In the genomic region with DNA sequence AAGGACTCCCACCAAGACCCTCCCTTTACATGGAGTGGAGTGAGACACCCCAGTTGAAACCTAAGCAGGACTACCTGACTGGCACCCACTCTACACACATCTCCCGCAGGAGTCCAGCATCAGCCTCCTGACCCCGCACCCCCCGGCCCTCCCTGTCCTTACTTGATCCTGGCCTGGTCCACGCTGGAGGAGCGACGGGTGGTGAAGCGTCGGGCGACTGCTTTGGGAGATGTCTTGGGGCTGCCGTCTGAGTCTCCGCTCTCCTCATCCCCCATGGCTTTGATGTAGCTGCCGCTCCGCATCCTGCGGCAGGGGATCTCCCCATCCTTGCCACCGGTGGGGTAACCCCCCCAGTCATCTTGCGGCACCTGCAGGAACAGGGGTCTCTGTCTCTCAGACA, we compare ENCODE assay signal across 26 cellular contexts.
"Had no signal": no experiment of that assay in that cellular context is flagged by ENCODE, and none has a peak within 500 bp of the region (broad histone marks: within the 10 kb centered on the region; RNA-seq: fewer than 3 reads in every experiment).

No MANE protein-coding gene starts in this region.

- H3K4me3 ChIP-seq: left lung, lower lobe of right lung, pancreas, prostate gland, skin epidermis, stomach, thoracic aorta, tibial artery, upper lobe of right lung had no signal

- H3K36me3 ChIP-seq: left lung, lower lobe of right lung, pancreas, prostate gland, stomach, thoracic aorta, tibial artery, upper lobe of right lung had no signal

- H3K36me3 Mint-ChIP-seq: naive thymus-derived CD8-positive, alpha-beta T cell had no signal

- H3K27ac ChIP-seq: left lung, lower lobe of right lung, pancreas, prostate gland, skin epidermis, stomach, thoracic aorta, tibial artery, upper lobe of right lung had no signal

- H3K9me3 Mint-ChIP-seq: naive thymus-derived CD8-positive, alpha-beta T cell; nephron; neural crest cell; stimulated activated naive B cell treated with anti-CD40 and anti-IgM and Interleukin-4, amounts not matched to agents 10 μg/mL and 1 μg/mL and 100 μg/mL, for 72 hours had no signal

- H3K9me3 ChIP-seq: left lung, lower lobe of right lung, pancreas, prostate gland, stomach, thoracic aorta, tibial artery, upper lobe of right lung had no signal

- H3K27ac Mint-ChIP-seq: naive thymus-derived CD8-positive, alpha-beta T cell; nephron; stimulated activated naive B cell treated with anti-CD40 and anti-IgM and Interleukin-4, amounts not matched to agents 10 μg/mL and 1 μg/mL and 100 μg/mL, for 72 hours had no signal

- H3K4me3 Mint-ChIP-seq: naive thymus-derived CD8-positive, alpha-beta T cell; nephron; neural crest cell; stimulated activated naive B cell treated with anti-CD40 and anti-IgM and Interleukin-4, amounts not matched to agents 10 μg/mL and 1 μg/mL and 100 μg/mL, for 72 hours had no signal

- DNase-seq: kidney; left colon; left lung; lower lobe of right lung; mammary epithelial cell; mesenchymal stem cell; naive thymus-derived CD8-positive, alpha-beta T cell; pancreas; posterior cingulate gyrus; retina; right cardiac atrium; stimulated activated CD4-positive, alpha-beta T cell treated with anti-CD3 and anti-CD28 coated beads, Interleukin-12 subunit alpha, Interleukin-12 subunit beta, amount 100 ng/mL, for 4 hours; stimulated activated CD4-positive, alpha-beta T cell treated with anti-CD3 and anti-CD28 coated beads, Interleukin-15, amount 100 ng/mL, for 24 hours; stimulated activated CD4-positive, alpha-beta T cell treated with anti-CD3 and anti-CD28 coated beads, Interleukin-2, amount 100 ng/mL, for 24 hours; stimulated activated CD4-positive, alpha-beta T cell treated with anti-CD3 and anti-CD28 coated beads, Interleukin-4, amount 100 ng/mL, for 1 hour; stimulated activated naive B cell treated with anti-CD40 and anti-IgM and Interleukin-4, amounts not matched to agents 10 μg/mL and 1 μg/mL and 100 μg/mL, for 72 hours; stimulated activated naive CD8-positive, alpha-beta T cell treated with anti-CD3 and anti-CD28 coated beads, Interleukin-15, Interleukin-2, amounts not matched to agents 100 U/mL and 50 U/mL, for 24 hours; stomach; tibial artery; trophoblast cell; upper lobe of right lung had no signal

- H3K4me1 Mint-ChIP-seq: neural crest cell had no signal

- H3K4me1 ChIP-seq: left lung, lower lobe of right lung, pancreas, prostate gland, stomach, upper lobe of right lung had no signal

- H3K27me3 ChIP-seq: pancreas had no signal

- H3K27me3 Mint-ChIP-seq: stimulated activated naive B cell treated with anti-CD40 and anti-IgM and Interleukin-4, amounts not matched to agents 10 μg/mL and 1 μg/mL and 100 μg/mL, for 72 hours had no signal
